21 cellular contexts compared by ENCODE assay signal in genomic region chrX:11585174-11585573, GRCh38.
"Had no signal": no experiment of that assay in that cellular context is flagged by ENCODE, and none has a peak within 500 bp of the region (broad histone marks: within the 10 kb centered on the region; RNA-seq: fewer than 3 reads in every experiment).

No MANE protein-coding gene starts in this region.

- ATAC-seq: activated naive CD8-positive, alpha-beta T cell treated with anti-CD3 and anti-CD28 coated beads, Interleukin-2, amount 50 U/mL, for 24 hours; body of pancreas; gastrocnemius medialis; naive thymus-derived CD4-positive, alpha-beta T cell; right lobe of liver; upper lobe of right lung had no signal

- H3K9me3 ChIP-seq: body of pancreas, esophagus squamous epithelium, gastrocnemius medialis, left ventricle myocardium inferior, right lobe of liver, thyroid gland, upper lobe of right lung had no signal

- H3K36me3 ChIP-seq: cardiac muscle cell, esophagus squamous epithelium, gastrocnemius medialis, left ventricle myocardium inferior, right lobe of liver, thyroid gland, upper lobe of right lung had no signal

- H3K4me3 ChIP-seq: body of pancreas, cardiac muscle cell, esophagus squamous epithelium, gastrocnemius medialis, left ventricle myocardium inferior, right lobe of liver, skin epidermis, thyroid gland, upper lobe of right lung had no signal

- DNase-seq: activated CD4-positive, alpha-beta memory T cell treated with anti-CD3 and anti-CD28 coated beads, Interleukin-2, amount 10 ng/mL, durations not matched to agents 7 days and 5 days; activated CD4-positive, alpha-beta T cell treated with anti-CD3 and anti-CD28 coated beads for 48 hours; activated gamma-delta T cell; activated naive CD4-positive, alpha-beta T cell treated with anti-CD3 and anti-CD28 coated beads, Interleukin-2, amount 50 U/mL, for 16 hours; activated naive CD8-positive, alpha-beta T cell treated with anti-CD3 and anti-CD28 coated beads, Interleukin-2, amount 50 U/mL, for 24 hours; body of pancreas; cortex of kidney; endodermal cell; esophagus squamous epithelium; gastrocnemius medialis; hippocampal formation; left ventricle myocardium inferior; naive thymus-derived CD4-positive, alpha-beta T cell; occipital lobe; right lobe of liver; stimulated activated CD4-positive, alpha-beta T cell treated with anti-CD3 and anti-CD28 coated beads, Interleukin-1b, Interleukin-23, amount 100 ng/mL, for 48 hours; substantia nigra; thyroid gland; upper lobe of right lung had no signal

- H3K4me1 ChIP-seq: body of pancreas, esophagus squamous epithelium, left ventricle myocardium inferior, right lobe of liver, thyroid gland, upper lobe of right lung had no signal

- H3K27ac ChIP-seq: body of pancreas, cardiac muscle cell, esophagus squamous epithelium, gastrocnemius medialis, left ventricle myocardium inferior, right lobe of liver, skin epidermis, thyroid gland, upper lobe of right lung had no signal

- H3K27me3 ChIP-seq: body of pancreas, cardiac muscle cell, esophagus squamous epithelium, gastrocnemius medialis, thyroid gland, upper lobe of right lung had no signal
